13 cellular contexts compared by ENCODE assay signal in genomic region chr16:49776085-49776501, GRCh38.
DNase-seq lines count a peak whose midpoint lies in the region; ATAC-seq and TF ChIP-seq lines count a peak whose summit lies in the region.
"Had no signal": no experiment of that assay in that cellular context is flagged by ENCODE, and none has a peak within 500 bp of the region (broad histone marks: within the 10 kb centered on the region; RNA-seq: fewer than 3 reads in every experiment).

No MANE protein-coding gene starts in this region.

- H3K4me3 ChIP-seq in right atrium auricular region (no peak overlapping the region), neural progenitor cell (peak overlapping the region; percentile 1), aorta (ENCODE audit: low read length in 2 of 2) (no peak overlapping the region)
- H3K4me3 ChIP-seq: transverse colon had no signal

- H3K9me3 ChIP-seq in right atrium auricular region = no peaks in the 10 kb centered on the region
- H3K9me3 ChIP-seq in neural progenitor cell (ENCODE audit: low read depth) = no peaks in the 10 kb centered on the region
- H3K9me3 ChIP-seq in aorta (ENCODE audit: control insufficient read depth, low read length) = no peaks in the 10 kb centered on the region
- H3K9me3 ChIP-seq: transverse colon had no signal

- TF ChIP-seq CTCF in right atrium auricular region (IDR thresholded peaks at IDR 0.05) (no peak), neural progenitor cell (IDR thresholded peaks at IDR 0.05) (no peak)

- H3K4me1 ChIP-seq in right atrium auricular region (peaks cover 0 to 40% of the 10 kb centered on the region in 2 donors), neural progenitor cell (peaks cover 27% of the 10 kb centered on the region), aorta (ENCODE audit: control insufficient read depth in 1 of 2, insufficient read depth in 2 of 2, low read length in 2 of 2) (no peaks in the 10 kb centered on the region)
- H3K4me1 ChIP-seq: transverse colon had no signal

- peak overlapping the region; percentile 60 for H3K4me3 Mint-ChIP-seq in neural progenitor cell
- H3K4me3 Mint-ChIP-seq: activated CD4-positive, alpha-beta T cell treated with anti-CD3 and anti-CD28 coated beads, Interleukin-2, amount 10 ng/mL, durations not matched to agents 7 days and 5 days; activated T-helper 1 cell treated with anti-CD3 and anti-CD28 coated beads, Interleukin-12 subunit alpha, Interleukin-12 subunit beta, Interleukin-2, Interleukin-4 antibody, amounts not matched to agents 30 ng/mL and 10 ng/mL and 1 ng/mL, durations not matched to agents 14 hours and 24 hours and 36 hours; naive B cell had no signal

- peaks cover 55% of the 10 kb centered on the region for H4K20me1 ChIP-seq in neural progenitor cell (ENCODE audit: low read depth)

- H2AFZ ChIP-seq in neural progenitor cell (replicated peaks) = no peak overlapping the region

- peak overlapping the region; percentile 63 for H3K4me2 ChIP-seq in neural progenitor cell

- H3K27ac Mint-ChIP-seq in neural progenitor cell = peak overlapping the region; percentile 96
- H3K27ac Mint-ChIP-seq: activated CD4-positive, alpha-beta T cell treated with anti-CD3 and anti-CD28 coated beads, Interleukin-2, amount 10 ng/mL, durations not matched to agents 7 days and 5 days; activated T-helper 1 cell treated with anti-CD3 and anti-CD28 coated beads, Interleukin-12 subunit alpha, Interleukin-12 subunit beta, Interleukin-2, Interleukin-4 antibody, amounts not matched to agents 30 ng/mL and 10 ng/mL and 1 ng/mL, durations not matched to agents 14 hours and 24 hours and 36 hours had no signal

- peak; percentile 71 for DNase-seq in Right ventricle myocardium superior
- DNase-seq in right atrium auricular region (ENCODE audit: low spot score) = no peak
- DNase-seq in left cardiac atrium = peak; percentile 62
- DNase-seq in neural progenitor cell (ENCODE audit: low spot score) = peak; percentile 72
- peak; percentile 56 to 80 for DNase-seq in aorta
- DNase-seq in hepatic stellate cell (ENCODE audit: low spot score) = no peak
- DNase-seq in activated CD4-positive, alpha-beta T cell treated with anti-CD3 and anti-CD28 coated beads for 1 hour = no peak
- DNase-seq in HEK293T (ENCODE audit: extremely low spot score) = no peak
- DNase-seq: activated CD4-positive, alpha-beta T cell treated with anti-CD3 and anti-CD28 coated beads, Interleukin-2, amount 10 ng/mL, durations not matched to agents 7 days and 5 days; Calu3; naive B cell; transverse colon had no signal

- H3K27me3 ChIP-seq in right atrium auricular region = no peaks in the 10 kb centered on the region
- no peaks in the 10 kb centered on the region for H3K27me3 ChIP-seq in neural progenitor cell
- no peaks in the 10 kb centered on the region for H3K27me3 ChIP-seq in aorta (ENCODE audit: control insufficient read depth in 1 of 2, insufficient read depth in 2 of 2, low read length in 1 of 2)
- H3K27me3 ChIP-seq: transverse colon had no signal

- POLR2A ChIA-PET in HEK293T (lab: Yijun Ruan, JAX) = no interaction called here

- WGBS in aorta, 2 donors = 9 to 16% methylated on average over 15 of the region's 15 CpGs

- no peaks in the 10 kb centered on the region for H3K9me3 Mint-ChIP-seq in neural progenitor cell
- H3K9me3 Mint-ChIP-seq: activated CD4-positive, alpha-beta T cell treated with anti-CD3 and anti-CD28 coated beads, Interleukin-2, amount 10 ng/mL, durations not matched to agents 7 days and 5 days; activated T-helper 1 cell treated with anti-CD3 and anti-CD28 coated beads, Interleukin-12 subunit alpha, Interleukin-12 subunit beta, Interleukin-2, Interleukin-4 antibody, amounts not matched to agents 30 ng/mL and 10 ng/mL and 1 ng/mL, durations not matched to agents 14 hours and 24 hours and 36 hours; naive B cell had no signal

- H3K9ac ChIP-seq in neural progenitor cell = no peak overlapping the region

- CTCF ChIA-PET in HEK293T (lab: Yijun Ruan, JAX) = no interaction called here

- H3K27me3 Mint-ChIP-seq in neural progenitor cell (ENCODE audit: insufficient read depth, low read depth) = peaks cover 2% of the 10 kb centered on the region
- H3K27me3 Mint-ChIP-seq: activated CD4-positive, alpha-beta T cell treated with anti-CD3 and anti-CD28 coated beads, Interleukin-2, amount 10 ng/mL, durations not matched to agents 7 days and 5 days; naive B cell had no signal

- peaks cover 68% of the 10 kb centered on the region for H3K79me2 ChIP-seq in neural progenitor cell (ENCODE audit: low read depth)

- H3K36me3 ChIP-seq in right atrium auricular region (no peaks in the 10 kb centered on the region), neural progenitor cell (no peaks in the 10 kb centered on the region), aorta (ENCODE audit: control insufficient read depth in 1 of 2, insufficient read depth in 2 of 2, low read length in 1 of 2) (no peaks in the 10 kb centered on the region)
- H3K36me3 ChIP-seq: transverse colon had no signal

- ATAC-seq in Right ventricle myocardium superior (ENCODE audit: poor library complexity) (peak; percentile 56), left cardiac atrium (peak; percentile 74 to 86), aorta (ENCODE audit: low FRiP score) (peak; percentile 70)

- H3K4me1 Mint-ChIP-seq in neural progenitor cell = peaks cover 57% of the 10 kb centered on the region
- H3K4me1 Mint-ChIP-seq: activated CD4-positive, alpha-beta T cell treated with anti-CD3 and anti-CD28 coated beads, Interleukin-2, amount 10 ng/mL, durations not matched to agents 7 days and 5 days; naive B cell had no signal

- peaks cover 21% of the 10 kb centered on the region for H3K36me3 Mint-ChIP-seq in neural progenitor cell
- H3K36me3 Mint-ChIP-seq: naive B cell had no signal

- peaks cover 37% of the 10 kb centered on the region for H3F3A ChIP-seq in neural progenitor cell (ENCODE audit: low read depth)

- H3K27ac ChIP-seq in right atrium auricular region (no peak overlapping the region), neural progenitor cell (peak overlapping the region; percentile 8), aorta (ENCODE audit: low read depth in 1 of 2, low read length in 2 of 2) (peak overlapping the region in 1 of 2 donors; percentile 6)
- H3K27ac ChIP-seq: transverse colon had no signal

- intact Hi-C loops in Right ventricle myocardium superior (cut with DNase I) = no loop called here
- intact Hi-C loops in left cardiac atrium (cut with DNase I) = no loop called here
- intact Hi-C loops in aorta (cut with DNase I) = no loop called here

TF ChIP-seq in HEK293T, 16 proteins besides CTCF, POLR2A, EP300 and RAD21:
- TF ChIP-seq SUZ12 (IDR thresholded peaks at IDR 0.05) (no peak), ARNT (IDR thresholded peaks at IDR 0.05) (no peak), ZNF384 (IDR thresholded peaks at IDR 0.05) (no peak), HDGF (IDR thresholded peaks at IDR 0.05; ENCODE audit: borderline replicate concordance) (no peak), LEF1 (IDR thresholded peaks at IDR 0.05; ENCODE audit: borderline replicate concordance) (no peak), NFRKB (IDR thresholded peaks at IDR 0.05) (no peak)

Comparison
In these comparisons a context has a peak if more than half of its experiments do, and no peak if none do; other contexts are left out.
1. DNase-seq: peak in Right ventricle myocardium superior (single experiment), left cardiac atrium (single experiment), neural progenitor cell (single experiment) and aorta (2 of 2); none in right atrium auricular region (single experiment), hepatic stellate cell (single experiment), activated CD4-positive, alpha-beta T cell treated with anti-CD3 and anti-CD28 coated beads for 1 hour (single experiment) and HEK293T (single experiment).
2. Peak in every context shown above with its lines, with median percentiles within 50 percentile points of each other: ATAC-seq.